Comparison of ENCODE assay signal across 9 cellular contexts in the genomic region with DNA sequence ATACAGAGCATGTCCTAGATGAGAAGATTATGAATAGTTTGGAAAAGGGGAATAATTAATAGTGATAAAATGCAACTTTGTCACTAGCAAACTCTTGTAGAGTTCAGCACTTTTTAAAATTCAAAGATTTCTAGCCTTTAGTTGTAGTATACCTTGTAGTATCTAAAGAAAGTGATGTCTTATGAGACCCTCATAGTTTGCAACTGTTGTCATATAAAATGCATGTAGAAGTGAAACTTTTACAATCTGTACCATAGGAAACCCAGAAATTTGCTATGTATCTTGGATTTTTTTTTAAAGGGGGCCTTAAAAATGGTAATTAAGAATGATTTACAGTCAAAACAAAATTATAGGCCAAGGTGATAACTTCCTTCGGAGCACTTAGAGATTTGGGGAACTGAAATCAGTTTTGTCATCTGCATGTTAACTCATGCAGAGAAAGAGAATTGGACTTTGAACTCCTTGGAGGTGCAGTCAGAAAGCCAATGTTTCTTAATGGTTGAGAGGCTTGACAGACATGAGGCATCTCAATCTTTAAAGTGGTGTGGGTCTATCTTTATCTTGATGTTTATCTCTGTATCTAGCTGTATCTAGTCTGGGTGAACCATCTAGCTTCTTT. TPM values are rescaled to one million over a fixed set of nuclear protein-coding genes. Genes with fewer than 3 reads are reported as not detected.
DNase-seq lines count a peak whose midpoint lies in the region; ATAC-seq and TF ChIP-seq lines count a peak whose summit lies in the region.
"Had no signal": no experiment of that assay in that cellular context is flagged by ENCODE, and none has a peak within 500 bp of the region (broad histone marks: within the 10 kb centered on the region; RNA-seq: fewer than 3 reads in every experiment).

No MANE protein-coding gene starts in this region.

- peak overlapping the region; percentile 96 for H2AFZ ChIP-seq in mammary epithelial cell (ENCODE audit: low read depth, low read length)

- H3K27ac ChIP-seq in mammary epithelial cell (ENCODE audit: insufficient read depth, low read depth, low read length) (no peak overlapping the region), spleen (peak overlapping the region; percentile 89 to 99 (median 96))
- H3K27ac ChIP-seq: VCaP had no signal

- ATAC-seq in activated T-cell treated with anti-CD3 and anti-CD28 coated beads, Interleukin-2, amount 50 U/mL, for 4 hours, result no peak
- ATAC-seq in HG03139 (IDR thresholded peaks at IDR 0.05; ENCODE audit: unreplicated experiment) (peak; percentile 57), omental fat pad (ENCODE audit: low FRiP score) (no peak)

- no peaks in the 10 kb centered on the region for H3K9me3 Mint-ChIP-seq in activated T-cell treated with anti-CD3 and anti-CD28 coated beads, Interleukin-2, amount 50 U/mL, for 4 hours

- H3K36me3 Mint-ChIP-seq in activated T-cell treated with anti-CD3 and anti-CD28 coated beads, Interleukin-2, amount 50 U/mL, for 4 hours (ENCODE audit: insufficient read depth), result no peaks in the 10 kb centered on the region

- H3K27me3 Mint-ChIP-seq in activated T-cell treated with anti-CD3 and anti-CD28 coated beads, Interleukin-2, amount 50 U/mL, for 4 hours (ENCODE audit: low read depth), result peaks cover 32% of the 10 kb centered on the region

- no peaks in the 10 kb centered on the region for H3K27me3 ChIP-seq in mammary epithelial cell (ENCODE audit: insufficient read depth, low read length)
- peaks cover 0 to 6% (median 0%) of the 10 kb centered on the region in 7 donors for H3K27me3 ChIP-seq in spleen (replicated peaks in 1 of 7)

- H4K20me1 ChIP-seq in mammary epithelial cell (ENCODE audit: insufficient read depth, low read length), result no peaks in the 10 kb centered on the region

- H3K79me2 ChIP-seq in mammary epithelial cell (ENCODE audit: insufficient read depth, low read length), result no peaks in the 10 kb centered on the region

- no peaks in the 10 kb centered on the region for H3K36me3 ChIP-seq in mammary epithelial cell (ENCODE audit: insufficient read depth, low read length)
- H3K36me3 ChIP-seq in spleen, result no peaks in the 10 kb centered on the region

- no TSS peak for BruUV-seq in mammary epithelial cell (replicated peaks; lab: Mats Ljungman, UMichigan)

- peaks cover 15% of the 10 kb centered on the region for H3K4me1 Mint-ChIP-seq in activated T-cell treated with anti-CD3 and anti-CD28 coated beads, Interleukin-2, amount 50 U/mL, for 4 hours (ENCODE audit: low read depth)

- intact Hi-C loops in mammary epithelial cell (cut with micrococcal nuclease), result no loop called here
- intact Hi-C loops in spleen (cut with DNase I; ENCODE audit: low total_unique reads), result no loop called here

- in situ Hi-C loops in mammary epithelial cell (cut with MboI; ENCODE audit: low sequenced_read_pairs in 2 of 2), result no loop called here

- peak in 1 of 3 donors; percentile 32 for TF ChIP-seq POLR2A in spleen (IDR thresholded peaks at IDR 0.05)

- TF ChIP-seq CTCF in mammary epithelial cell (conservative IDR thresholded peaks at IDR 0.05 in 1 of 2, IDR thresholded peaks at IDR 0.05 in 1 of 2; ENCODE audit: extremely low read depth in 1 of 2, insufficient read depth in 1 of 2, low read depth in 1 of 2, low read length in 2 of 2), result no peak
- no peak for TF ChIP-seq CTCF in spleen (IDR thresholded peaks at IDR 0.05 in 8 of 11, conservative IDR thresholded peaks at IDR 0.05 in 3 of 11)
- TF ChIP-seq CTCF in omental fat pad (IDR thresholded peaks at IDR 0.05), result no peak

- H3K4me2 ChIP-seq in mammary epithelial cell (ENCODE audit: insufficient read depth, low read depth, low read length), result peak overlapping the region; percentile 97

- dilution Hi-C loops in mammary epithelial cell (cut with HindIII; ENCODE audit: low sequenced_read_pairs), result no loop called here

- no peaks in the 10 kb centered on the region for H3K9me3 ChIP-seq in mammary epithelial cell (replicated peaks; ENCODE audit: insufficient read depth, low read length)
- peaks cover 0 to 4% (median 0%) of the 10 kb centered on the region in 8 donors for H3K9me3 ChIP-seq in spleen

- H3K4me3 ChIP-seq in mammary epithelial cell (replicated peaks in 1 of 3; ENCODE audit: insufficient read depth in 1 of 3, low read depth in 2 of 3, low read length in 3 of 3), result peak overlapping the region in 1 of 3 experiments; percentile 62
- H3K4me3 ChIP-seq in spleen, result peak overlapping the region; percentile 41 to 75 (median 52)

- H3K4me1 ChIP-seq in mammary epithelial cell (ENCODE audit: insufficient read depth, low read length) (peaks cover 22% of the 10 kb centered on the region), spleen (peaks cover 22 to 92% (median 56%) of the 10 kb centered on the region in 6 donors)

- no peak for DNase-seq in activated T-cell treated with anti-CD3 and anti-CD28 coated beads, Interleukin-2, amount 50 U/mL, for 4 hours
- no peak for DNase-seq in activated T-cell treated with anti-CD3 and anti-CD28 coated beads for 4 hours
- no peak for DNase-seq in mammary epithelial cell
- DNase-seq in spleen, result no peak
- no peak for DNase-seq in DMS53 (lab: John Stamatoyannopoulos, UW)
- DNase-seq in omental fat pad (ENCODE audit: low spot score), result no peak
- DNase-seq in COLO668 (lab: John Stamatoyannopoulos, UW; ENCODE audit: unreplicated experiment), result no peak

- no peak overlapping the region for H3K9ac ChIP-seq in mammary epithelial cell (ENCODE audit: insufficient read depth, low read length)

- H3K4me3 Mint-ChIP-seq in activated T-cell treated with anti-CD3 and anti-CD28 coated beads, Interleukin-2, amount 50 U/mL, for 4 hours, result peak overlapping the region; percentile 40

- CTCF ChIA-PET in mammary epithelial cell (lab: Charles Lee; ENCODE audit: low non-redundant PET), result no interaction called here

- WGBS in mammary epithelial cell (ENCODE audit: low coverage, missing lambda C conversion rate), result 7% methylated on average over 1 of the region's 1 CpG
- 9 to 34% (median 21%) methylated on average over 1 of the region's 1 CpG for WGBS in spleen, 5 donors

RNA-seq across cellular contexts. Expression of a gene that starts 1.3 kb away (rescaled TPM):
- under 1 TPM; 0.16 to 0.21 (median 0.20) TPM for total RNA-seq in activated T-cell treated with anti-CD3 and anti-CD28 coated beads, Interleukin-2, amount 50 U/mL, for 4 hours
- total RNA-seq in mammary epithelial cell (1 to 10 TPM in 1 of 2 donors, under 1 TPM in 1; 0.28 to 2.7 TPM), spleen (100 to 1,000 TPM in 1 of 7 donors, 10 to 100 TPM in 6; 41.3 to 106 (median 62.2) TPM), omental fat pad (10 to 100 TPM in 3 of 4 donors, 1 to 10 TPM in 1; 9.0 to 55.6 (median 15.4) TPM)
- polyA plus RNA-seq in mammary epithelial cell (0.42 TPM), spleen (10 to 100 TPM in 2 of 3 donors, 1 to 10 TPM in 1; 7.7 to 15.1 (median 10.1) TPM)
- polyA minus RNA-seq in mammary epithelial cell, result 2.4 TPM
